Comparison of ENCODE assay signal across 22 cellular contexts in genomic region chr14:105047283-105048016, GRCh38. TPM values are rescaled to one million over a fixed set of nuclear protein-coding genes. Genes with fewer than 3 reads are reported as not detected.
A peak's percentile ranks its signal among the peaks of the same experiment; 100 is the strongest.
DNase-seq lines count a peak whose midpoint lies in the region; ATAC-seq, FAIRE-seq and TF ChIP-seq lines count a peak whose summit lies in the region.
"Had no signal": no experiment of that assay in that cellular context is flagged by ENCODE, and none has a peak within 500 bp of the region (broad histone marks: within the 10 kb centered on the region; RNA-seq: fewer than 3 reads in every experiment).

No MANE protein-coding gene starts in this region.

- H3K18ac ChIP-seq in H1 (ENCODE audit: extremely low read depth, low read length), result no peak overlapping the region

- no peaks in the 10 kb centered on the region for H3K23me2 ChIP-seq in H1 (ENCODE audit: low read depth, low read length)

- 88% methylated on average over 21 of the region's 24 CpGs; no CpG with 5 or more reads in 1 of the 2 experiments for WGBS in H1 (ENCODE audit: extremely low coverage in 1 of 2, insufficient coverage in 1 of 2, insufficient read length in 1 of 2, insufficient replicate concordance in 2 of 2, low coverage in 1 of 2, low lambda C conversion rate in 2 of 2, missing lambda C conversion rate in 1 of 2), 2 experiments
- 84 to 91% (median 86%) methylated on average over 18 to 24 of the region's 24 CpGs for WGBS in spleen, 5 donors

- no peak overlapping the region for H3K4me3 Mint-ChIP-seq in activated naive CD4-positive, alpha-beta T cell treated with anti-CD3 and anti-CD28 coated beads for 36 hours
- H3K4me3 Mint-ChIP-seq: CD8-positive, alpha-beta T cell; natural killer cell had no signal

- no peak overlapping the region for H2BK120ac ChIP-seq in H1 (replicated peaks; ENCODE audit: low read depth, low read length)

- H3K79me1 ChIP-seq in H1 (ENCODE audit: low read depth, low read length), result no peaks in the 10 kb centered on the region

- no peak for TF ChIP-seq EP300 in H1 (IDR thresholded peaks at IDR 0.05; ENCODE audit: borderline replicate concordance in 1 of 2, low read depth in 2 of 2, low read length in 2 of 2)

- no peak for TF ChIP-seq CTCF in GM13976 (IDR thresholded peaks at IDR 0.05; ENCODE audit: borderline replicate concordance, control extremely low read depth, extremely low read depth, insufficient read depth, missing control alignments)
- TF ChIP-seq CTCF in H1 (IDR thresholded peaks at IDR 0.05; ENCODE audit: control extremely low read depth in 1 of 3, insufficient read depth in 1 of 3, low read depth in 1 of 3, low read length in 3 of 3), result no peak
- TF ChIP-seq CTCF in spleen (IDR thresholded peaks at IDR 0.05 in 8 of 11, conservative IDR thresholded peaks at IDR 0.05 in 3 of 11), result no peak

- no peaks in the 10 kb centered on the region for H3K9me3 Mint-ChIP-seq in activated naive CD4-positive, alpha-beta T cell treated with anti-CD3 and anti-CD28 coated beads for 36 hours
- H3K9me3 Mint-ChIP-seq: activated T-helper 2 cell treated with anti-CD3 and anti-CD28 coated beads, Interferon-gamma antibody, Interleukin-2, Interleukin-4, amounts not matched to agents 10 μg/mL and 5 μg/mL and 100 μg/mL, durations not matched to agents 14 hours and 24 hours and 36 hours; CD8-positive, alpha-beta T cell; natural killer cell had no signal

- CTCF ChIA-PET in activated naive CD4-positive, alpha-beta T cell treated with anti-CD3 and anti-CD28 coated beads for 36 hours (lab: Charles Lee), result interaction anchor here (0.8 to 7.5 kb wide), 6 partner anchors 10 to 159 kb away, joined by 3 to 129 read pairs (median 5); no protein-coding TSS in a partner anchor
- CTCF ChIA-PET in H1 (lab: Charles Lee; ENCODE audit: partially characterized antibody), result interaction anchor here (0.7 to 8.5 kb wide), 11 partner anchors 10 to 222 kb away, joined by 3 to 161 read pairs (median 4); partner anchors contain the start of gene CDCA4

- H3K56ac ChIP-seq in H1 (replicated peaks; ENCODE audit: insufficient read length, low read depth, low read length), result no peak overlapping the region

- H4K5ac ChIP-seq in H1 (ENCODE audit: insufficient read length, low read depth, low read length), result no peak overlapping the region

- no peak overlapping the region for H3K23ac ChIP-seq in H1 (ENCODE audit: insufficient read length)

- H3K36me3 Mint-ChIP-seq in activated naive CD4-positive, alpha-beta T cell treated with anti-CD3 and anti-CD28 coated beads for 36 hours (ENCODE audit: low read depth), result peaks cover 10% of the 10 kb centered on the region
- H3K36me3 Mint-ChIP-seq: natural killer cell had no signal

- no peak overlapping the region; the same call in 1 of the 2 replicates for H2AK5ac ChIP-seq in H1 (ENCODE audit: low read depth, low read length)

- intact Hi-C loops in activated naive CD4-positive, alpha-beta T cell treated with anti-CD3 and anti-CD28 coated beads for 36 hours (cut with micrococcal nuclease), result loop anchor here (5.0 kb wide), 2 partner anchors 35 to 40 kb away; no protein-coding TSS in a partner anchor
- intact Hi-C loops in spleen (cut with DNase I; ENCODE audit: low total_unique reads), result no loop called here

- no peak overlapping the region for H2BK15ac ChIP-seq in H1 (ENCODE audit: low read length)

- peaks cover 5% of the 10 kb centered on the region for H3K4me1 Mint-ChIP-seq in activated naive CD4-positive, alpha-beta T cell treated with anti-CD3 and anti-CD28 coated beads for 36 hours (ENCODE audit: low read depth)

- H3K27me3 ChIP-seq in H1 (replicated peaks in 1 of 4; ENCODE audit: control insufficient read depth in 3 of 4, extremely low read depth in 1 of 4, insufficient read depth in 3 of 4, low read length in 3 of 4) (peaks cover 0 to 11% (median 7%) of the 10 kb centered on the region in 4 experiments; a peak in 4 of 7 replicates), spleen (replicated peaks in 1 of 7) (peaks cover 0 to 5% (median 0%) of the 10 kb centered on the region in 7 donors)

- no peak overlapping the region for H2BK5ac ChIP-seq in H1 (ENCODE audit: low read depth, low read length)

- no peak overlapping the region for H3K27ac Mint-ChIP-seq in activated naive CD4-positive, alpha-beta T cell treated with anti-CD3 and anti-CD28 coated beads for 36 hours
- H3K27ac Mint-ChIP-seq: activated T-helper 2 cell treated with anti-CD3 and anti-CD28 coated beads, Interferon-gamma antibody, Interleukin-2, Interleukin-4, amounts not matched to agents 10 μg/mL and 5 μg/mL and 100 μg/mL, durations not matched to agents 14 hours and 24 hours and 36 hours; CD8-positive, alpha-beta T cell had no signal

- H4K91ac ChIP-seq in H1 (replicated peaks; ENCODE audit: insufficient read length, low read length), result no peak overlapping the region

- H2AFZ ChIP-seq in H1 (ENCODE audit: low read length), result no peak overlapping the region

- H3K14ac ChIP-seq in H1 (ENCODE audit: insufficient read length), result no peak overlapping the region

- peak; percentile 42 for DNase-seq in activated naive CD4-positive, alpha-beta T cell treated with anti-CD3 and anti-CD28 coated beads for 36 hours
- DNase-seq in activated naive CD4-positive, alpha-beta T cell treated with Interleukin-2 at 50 U/mL for 16 hours, result no peak
- DNase-seq in GM13976 (ENCODE audit: low spot score) (peak; percentile 60), H1 (ENCODE audit: low read depth in 1 of 2, low spot score in 2 of 2) (no peak), spleen (peak; percentile 80), NCI-H1694 treated with DMSO at 0.1 percent for 48 hours (lab: John Stamatoyannopoulos, UW) (no peak), T-helper 1 cell (no peak)
- DNase-seq: amygdala, dermis blood vessel endothelial cell, foreskin fibroblast, GF-D8, mammary epithelial cell, natural killer cell, NCI-H1105, NCI-H524 treated with DMSO at 0.1 percent for 48 hours had no signal

- H3K27ac ChIP-seq in H1 (ENCODE audit: low read depth, low read length) (no peak overlapping the region), spleen (no peak overlapping the region)
- H3K27ac ChIP-seq: cardiac muscle cell, epithelial cell of prostate, skin epidermis had no signal

- in situ Hi-C loops in GM13976 (cut with MboI; ENCODE audit: low sequenced_read_pairs, unreplicated experiment), result no loop called here

- H3K4me3 ChIP-seq in H1 (ENCODE audit: extremely low read depth in 1 of 4, insufficient read depth in 2 of 4, low read depth in 3 of 4, low read length in 4 of 4) (no peak overlapping the region), spleen (no peak overlapping the region)
- H3K4me3 ChIP-seq: cardiac muscle cell, skin epidermis had no signal

- peaks cover 0 to 2% (median 0%) of the 10 kb centered on the region in 4 experiments; a peak in 1 of 7 replicates for H3K4me1 ChIP-seq in H1 (replicated peaks in 1 of 4; ENCODE audit: control insufficient read depth in 3 of 4, insufficient read depth in 4 of 4, low read length in 3 of 4)
- peaks cover 5 to 42% (median 12%) of the 10 kb centered on the region in 6 donors for H3K4me1 ChIP-seq in spleen

- H3K36me3 ChIP-seq in H1 (ENCODE audit: control insufficient read depth in 2 of 4, insufficient read depth in 4 of 4, low read length in 3 of 4) (no peaks in the 10 kb centered on the region), spleen (peaks cover 0 to 57% (median 35%) of the 10 kb centered on the region in 6 donors)
- H3K36me3 ChIP-seq: cardiac muscle cell had no signal

- no peak overlapping the region for H3K9ac ChIP-seq in H1 (replicated peaks in 1 of 4; ENCODE audit: extremely low read depth in 1 of 4, low read depth in 3 of 4, low read length in 3 of 4)

- H3K4ac ChIP-seq in H1 (replicated peaks; ENCODE audit: insufficient read length, low read depth, low read length), result no peak overlapping the region

- FAIRE-seq in H1 (lab: Jason Lieb, UNC), result no peak
- FAIRE-seq: islet of Langerhans had no signal

- H4K8ac ChIP-seq in H1 (ENCODE audit: extremely low read depth, insufficient read depth, low read length), result no peak overlapping the region

- no peak for TF ChIP-seq RAD21 in H1 (IDR thresholded peaks at IDR 0.05 in 1 of 2, conservative IDR thresholded peaks at IDR 0.05 in 1 of 2; ENCODE audit: low read depth in 2 of 2, low read length in 2 of 2)

- no peak overlapping the region for H3K4me2 ChIP-seq in H1 (ENCODE audit: insufficient read depth in 1 of 2, low read depth in 2 of 2, low read length in 2 of 2)

- H3K27me3 Mint-ChIP-seq in activated naive CD4-positive, alpha-beta T cell treated with anti-CD3 and anti-CD28 coated beads for 36 hours (ENCODE audit: low read depth), result no peaks in the 10 kb centered on the region

- H3K79me2 ChIP-seq in H1 (ENCODE audit: control insufficient read depth in 1 of 2, insufficient read depth in 2 of 2, low read length in 2 of 2), result no peaks in the 10 kb centered on the region

- no peak overlapping the region for H2BK20ac ChIP-seq in H1 (ENCODE audit: low read length)

- no peaks in the 10 kb centered on the region for H3K9me3 ChIP-seq in H1 (ENCODE audit: insufficient read depth in 2 of 2, low read depth in 1 of 2, low read length in 1 of 2)
- H3K9me3 ChIP-seq in spleen, result no peaks in the 10 kb centered on the region

- TF ChIP-seq POLR2A in H1 (IDR thresholded peaks at IDR 0.05; ENCODE audit: control extremely low read depth in 1 of 2, low read depth in 2 of 2, low read length in 2 of 2) (no peak), spleen (IDR thresholded peaks at IDR 0.05) (no peak)

- H2BK12ac ChIP-seq in H1 (ENCODE audit: low read depth, low read length), result peak overlapping the region; percentile 39; the same call in 1 of the 2 replicates

- H4K20me1 ChIP-seq in H1 (replicated peaks in 1 of 2; ENCODE audit: control insufficient read depth in 1 of 2, insufficient read depth in 2 of 2, low read length in 2 of 2), result no peaks in the 10 kb centered on the region

- ATAC-seq in HG02623 (IDR thresholded peaks at IDR 0.05; ENCODE audit: unreplicated experiment), result no peak
- ATAC-seq: CD8-positive, alpha-beta T cell; natural killer cell had no signal

- POLR2A ChIA-PET in H1 (lab: Charles Lee; ENCODE audit: partially characterized antibody), result no interaction called here

RNA-seq across cellular contexts. Expression of gene GPR132, which starts 17.8 kb away (rescaled TPM):
- 10 to 100 TPM; 11.3 to 15.3 TPM for total RNA-seq in activated naive CD4-positive, alpha-beta T cell treated with anti-CD3 and anti-CD28 coated beads for 36 hours
- not detected in 2 replicates for total RNA-seq in H1 (2021; fragmentation: NEBNext Ultra II Directional; extraction: Animal tissue kit (Norgen Biotek cat#: 25700))
- polyA plus RNA-seq in H1 (2011; rRNA removed), result 0.11 and 0.28 TPM in 2 replicates
- polyA plus RNA-seq in H1 (2011; cell fraction: cytosol; rRNA removed), result 0.26 TPM
- 0.54 TPM for polyA plus RNA-seq in H1 (2011; cell fraction: nucleus; rRNA removed)
- polyA plus RNA-seq in H1 (2012, experiment 1 of 2), result 0.09 to 0.15 TPM (median 0.15 TPM) in 3 of 4 replicates, not detected in the other
- polyA plus RNA-seq in H1 (2012, experiment 2 of 2), result 0.21 TPM
- polyA plus RNA-seq in H1 (2013, experiment 1 of 2), result not detected
- 0.04 TPM for polyA plus RNA-seq in H1 (2013, experiment 2 of 2)
- polyA minus RNA-seq in H1 (2011; rRNA and poly(A)+ RNA removed), result 0.16 TPM in 1 of 2 replicates, not detected in the other
- not detected for polyA minus RNA-seq in H1 (2011; cell fraction: cytosol; rRNA and poly(A)+ RNA removed)
- not detected for polyA minus RNA-seq in H1 (2011; cell fraction: nucleus; rRNA and poly(A)+ RNA removed)
- 10 to 100 TPM; 17.5 to 33.7 (median 23.1) TPM for total RNA-seq in spleen
- polyA plus RNA-seq in spleen, result 1 to 10 TPM; 5.0 to 9.0 (median 5.8) TPM
- polyA plus RNA-seq: mammary epithelial cell had no signal

RNA-seq across cellular contexts. Expression of gene CDCA4, which starts 26.6 kb away (rescaled TPM):
- total RNA-seq in activated naive CD4-positive, alpha-beta T cell treated with anti-CD3 and anti-CD28 coated beads for 36 hours, result 10 to 100 TPM; 59.6 to 60.4 TPM
- total RNA-seq in H1 (2021; fragmentation: NEBNext Ultra II Directional; extraction: Animal tissue kit (Norgen Biotek cat#: 25700)), result 48.6 and 49.9 TPM in 2 replicates
- polyA plus RNA-seq in H1 (2011; rRNA removed) (62.4 and 80.6 TPM in 2 replicates), spleen (10 to 100 TPM in 1 of 3 donors, 1 to 10 TPM in 2; 5.8 to 10.5 (median 8.5) TPM)
- polyA plus RNA-seq in H1 (2011; cell fraction: cytosol; rRNA removed), result 50.8 TPM
- 39.8 TPM for polyA plus RNA-seq in H1 (2011; cell fraction: nucleus; rRNA removed)
- polyA plus RNA-seq in H1 (2012, experiment 1 of 2), result 37.3 to 58.6 TPM (median 48.3 TPM) in 4 replicates
- polyA plus RNA-seq in H1 (2012, experiment 2 of 2), result 47.6 TPM
- 33.4 TPM for polyA plus RNA-seq in H1 (2013, experiment 1 of 2)
- polyA plus RNA-seq in H1 (2013, experiment 2 of 2), result 33.4 TPM
- 29.7 and 32.5 TPM in 2 replicates for polyA minus RNA-seq in H1 (2011; rRNA and poly(A)+ RNA removed)
- 32.9 TPM for polyA minus RNA-seq in H1 (2011; cell fraction: cytosol; rRNA and poly(A)+ RNA removed)
- polyA minus RNA-seq in H1 (2011; cell fraction: nucleus; rRNA and poly(A)+ RNA removed), result 18.1 TPM
- 10 to 100 TPM in 2 of 7 donors, 1 to 10 TPM in 5; 6.5 to 15.1 (median 8.7) TPM for total RNA-seq in spleen

Comparison
In these comparisons a context has a peak if more than half of its experiments do, and no peak if none do; other contexts are left out.
1. DNase-seq: peak in activated naive CD4-positive, alpha-beta T cell treated with anti-CD3 and anti-CD28 coated beads for 36 hours (single experiment), GM13976 (single experiment) and spleen (single experiment); none in activated naive CD4-positive, alpha-beta T cell treated with Interleukin-2 at 50 U/mL for 16 hours (single experiment), H1 (0 of 2), NCI-H1694 treated with DMSO at 0.1 percent for 48 hours (single experiment) and T-helper 1 cell (0 of 5).
2. RNA of gene GPR132, which starts 17.8 kb away (total RNA-seq): 17.5 to 33.7 TPM in spleen and 11.3 to 15.3 TPM in activated naive CD4-positive, alpha-beta T cell treated with anti-CD3 and anti-CD28 coated beads for 36 hours; not detected in H1; every median in the first group is over 10 times any median in the second.